In the genomic region with DNA sequence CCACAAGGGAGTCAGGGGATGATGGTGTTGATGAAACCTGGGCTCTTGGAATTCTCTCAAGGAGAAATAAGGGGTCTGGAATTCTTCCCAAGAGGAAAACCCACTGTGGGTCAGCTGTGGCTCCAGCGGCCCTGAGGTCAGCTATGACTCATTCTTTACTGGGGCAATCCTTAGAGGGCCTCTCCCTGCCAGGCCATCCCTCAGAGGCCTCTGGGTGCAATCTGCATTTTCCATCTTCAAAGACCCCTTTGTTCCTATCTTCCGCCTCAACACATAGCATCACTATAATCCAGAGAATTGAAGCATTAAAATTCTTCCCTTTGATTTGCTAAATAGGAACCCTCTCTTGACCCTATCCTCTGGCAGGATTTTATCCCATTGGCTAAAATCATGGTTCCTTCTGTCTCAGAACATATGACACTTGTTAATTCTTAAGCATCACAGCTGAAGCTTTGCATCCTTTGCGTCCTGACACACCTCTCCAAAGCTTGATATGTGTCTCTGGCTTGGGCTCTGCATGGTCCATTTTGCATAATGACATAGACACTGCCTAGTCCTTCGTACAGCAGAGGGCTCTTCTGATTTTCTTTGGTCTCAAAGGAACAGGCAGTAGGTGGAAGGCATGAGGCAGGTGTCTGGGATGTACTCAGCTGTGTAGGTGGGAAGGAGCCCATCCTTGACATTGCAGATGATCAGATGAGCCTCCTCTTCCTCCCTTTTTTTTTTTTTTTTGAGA, we compare ENCODE assay signal across 1 cellular context.
TF ChIP-seq lines count a peak whose summit lies in the region.

No MANE protein-coding gene starts in this region.

TF ChIP-seq in GM23338, 12 proteins besides CTCF, POLR2A, EP300 and RAD21 (continued from another document):
- TF ChIP-seq, protein P1, sequence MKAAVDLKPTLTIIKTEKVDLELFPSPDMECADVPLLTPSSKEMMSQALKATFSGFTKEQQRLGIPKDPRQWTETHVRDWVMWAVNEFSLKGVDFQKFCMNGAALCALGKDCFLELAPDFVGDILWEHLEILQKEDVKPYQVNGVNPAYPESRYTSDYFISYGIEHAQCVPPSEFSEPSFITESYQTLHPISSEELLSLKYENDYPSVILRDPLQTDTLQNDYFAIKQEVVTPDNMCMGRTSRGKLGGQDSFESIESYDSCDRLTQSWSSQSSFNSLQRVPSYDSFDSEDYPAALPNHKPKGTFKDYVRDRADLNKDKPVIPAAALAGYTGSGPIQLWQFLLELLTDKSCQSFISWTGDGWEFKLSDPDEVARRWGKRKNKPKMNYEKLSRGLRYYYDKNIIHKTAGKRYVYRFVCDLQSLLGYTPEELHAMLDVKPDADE (IDR thresholded peaks at IDR 0.05): no peak
- no peak for TF ChIP-seq ZNF114 (CRISPR knock-in tag; IDR thresholded peaks at IDR 0.05)
- no peak for TF ChIP-seq ZNF331 (CRISPR knock-in tag; IDR thresholded peaks at IDR 0.05; ENCODE audit: low read depth)
- TF ChIP-seq EZH2phosphoT487 (IDR thresholded peaks at IDR 0.05; ENCODE audit: unreplicated experiment): no peak
